1 cellular context compared by ENCODE assay signal in genomic region chr1:54904476-54905048, GRCh38.
TF ChIP-seq lines count a peak whose summit lies in the region.

No MANE protein-coding gene starts in this region.

TF ChIP-seq in HEK293, 187 proteins besides CTCF, POLR2A, EP300 and RAD21 (continued from another document):
- TF ChIP-seq ZNF398 (tag by site-specific recombination; IDR thresholded peaks at IDR 0.05) (no peak), TSHZ1 (tag by site-specific recombination; IDR thresholded peaks at IDR 0.05; ENCODE audit: borderline replicate concordance) (no peak), ZNF175 (tag by site-specific recombination; IDR thresholded peaks at IDR 0.05) (no peak), ZNF518A (tag by site-specific recombination; conservative IDR thresholded peaks at IDR 0.05; ENCODE audit: low read depth) (no peak), GFI1B (tag by site-specific recombination; IDR thresholded peaks at IDR 0.05) (peak; percentile 24; the same call in 1 of the 2 replicates), ZIC2 (tag by site-specific recombination; IDR thresholded peaks at IDR 0.05) (peak; percentile 97), TRIM28 (IDR thresholded peaks at IDR 0.05; ENCODE audit: borderline replicate concordance, low read length) (0 out of 2 replicates have a peak, but pooled peaks have one; percentile 31), YY1 (tag by site-specific recombination; IDR thresholded peaks at IDR 0.05) (no peak)
